14 cellular contexts compared by ENCODE assay signal in genomic region chr15:60761505-60761845, GRCh38.
"Had no signal": no experiment of that assay in that cellular context is flagged by ENCODE, and none has a peak within 500 bp of the region (broad histone marks: within the 10 kb centered on the region; RNA-seq: fewer than 3 reads in every experiment).

No MANE protein-coding gene starts in this region.

- H3K27ac ChIP-seq: left ventricle myocardium inferior, transverse colon, vagina had no signal

- ATAC-seq: mucosa of descending colon; naive thymus-derived CD4-positive, alpha-beta T cell; stimulated activated memory B cell treated with anti-CD40 and anti-IgM and Interleukin-4, amounts not matched to agents 10 μg/mL and 1 μg/mL and 100 μg/mL, for 72 hours had no signal

- H3K4me1 Mint-ChIP-seq: memory B cell; stimulated activated memory B cell treated with anti-CD40 and anti-IgM and Interleukin-4, amounts not matched to agents 10 μg/mL and 1 μg/mL and 100 μg/mL, for 72 hours had no signal

- H3K27me3 ChIP-seq: transverse colon, vagina had no signal

- H3K36me3 Mint-ChIP-seq: memory B cell; stimulated activated memory B cell treated with anti-CD40 and anti-IgM and Interleukin-4, amounts not matched to agents 10 μg/mL and 1 μg/mL and 100 μg/mL, for 72 hours had no signal

- H3K4me3 ChIP-seq: left ventricle myocardium inferior, mucosa of descending colon, transverse colon, vagina had no signal

- H3K36me3 ChIP-seq: left ventricle myocardium inferior, transverse colon, vagina had no signal

- H3K4me3 Mint-ChIP-seq: memory B cell; naive thymus-derived CD4-positive, alpha-beta T cell; stimulated activated memory B cell treated with anti-CD40 and anti-IgM and Interleukin-4, amounts not matched to agents 10 μg/mL and 1 μg/mL and 100 μg/mL, for 72 hours; T-helper 1 cell treated with Interleukin-12 subunit alpha and Interleukin-12 subunit beta and Interleukin-4 antibody, amounts not matched to agents 30 μg/mL and 1 μg/mL, for 36 hours had no signal

- H3K27ac Mint-ChIP-seq: memory B cell; stimulated activated memory B cell treated with anti-CD40 and anti-IgM and Interleukin-4, amounts not matched to agents 10 μg/mL and 1 μg/mL and 100 μg/mL, for 72 hours; T-helper 1 cell treated with Interleukin-12 subunit alpha and Interleukin-12 subunit beta and Interleukin-4 antibody, amounts not matched to agents 30 μg/mL and 1 μg/mL, for 36 hours had no signal

- H3K9me3 ChIP-seq: mucosa of descending colon, transverse colon, vagina had no signal

- DNase-seq: activated CD4-positive, CD25-positive, alpha-beta regulatory T cell; aorta; cortex of kidney; effector CD4-positive, alpha-beta T cell; glutamatergic neuron; left ventricle myocardium inferior; mucosa of descending colon; stimulated activated CD4-positive, alpha-beta T cell treated with anti-CD3 and anti-CD28 coated beads, Interleukin-2, amount 100 ng/mL, for 48 hours; transverse colon had no signal
